In genomic region chr19:4375164-4375619, GRCh38 we compare ENCODE assay signal across 8 cellular contexts. TPM values are rescaled to one million over a fixed set of nuclear protein-coding genes. Genes with fewer than 3 reads are reported as not detected.
A peak's percentile ranks its signal among the peaks of the same experiment; 100 is the strongest.
DNase-seq lines count a peak whose midpoint lies in the region; ATAC-seq, FAIRE-seq and TF ChIP-seq lines count a peak whose summit lies in the region.

No MANE protein-coding gene starts in this region.

- peaks cover 2% of the 10 kb centered on the region; the same call in 1 of the 2 replicates for H4K20me1 ChIP-seq in HepG2 (ENCODE audit: insufficient read depth, low read length)

- peaks cover 42% of the 10 kb centered on the region for H3K4me1 ChIP-seq in HepG2 (ENCODE audit: insufficient read depth, low read length)

- CTCF ChIA-PET in HepG2 (lab: Yijun Ruan, JAX; ENCODE audit: low intra/inter-chr PET ratio, low total read pairs), result interaction anchor here (3.1 kb wide), 1 partner anchor 26 kb away, joined by 27 read pairs; the partner anchor contains the start of genes CHAF1A and SH3GL1
- CTCF ChIA-PET in activated CD8-positive, alpha-beta memory T cell treated with anti-CD3 and anti-CD28 coated beads, Interleukin-2, amount 10 ng/mL, durations not matched to agents 7 days and 5 days (lab: Charles Lee), result interaction anchor here (0.9 to 7.2 kb wide), 4 partner anchors 24 to 32 kb away, joined by 3 to 27 read pairs (median 4); partner anchors contain the start of genes CHAF1A, MPND and SH3GL1

- TF ChIP-seq POLR2A in HepG2 (IDR thresholded peaks at IDR 0.05; ENCODE audit: insufficient read depth in 1 of 2, low read depth in 2 of 2, low read length in 2 of 2), result no peak

- H3K27ac ChIP-seq in angular gyrus (ENCODE audit: low read depth, low read length) (peak overlapping the region; percentile 84), HepG2 (ENCODE audit: extremely low read length, insufficient read depth, low read length) (peak overlapping the region; percentile 84)

- TF ChIP-seq CTCF in HepG2 (CRISPR knock-in tag; IDR thresholded peaks at IDR 0.05), result no peak
- no peak for TF ChIP-seq CTCF in type B pancreatic cell (conservative IDR thresholded peaks at IDR 0.05)

- peaks cover 6% of the 10 kb centered on the region for H3K36me3 Mint-ChIP-seq in activated CD4-positive, alpha-beta T cell treated with anti-CD3 and anti-CD28 coated beads, Interleukin-2, amount 10 ng/mL, durations not matched to agents 24 days and 14 days (ENCODE audit: low read depth)
- H3K36me3 Mint-ChIP-seq in type B pancreatic cell, result peaks cover 3% of the 10 kb centered on the region
- H3K36me3 Mint-ChIP-seq in activated CD8-positive, alpha-beta memory T cell treated with anti-CD3 and anti-CD28 coated beads, Interleukin-2, amount 10 ng/mL, durations not matched to agents 7 days and 5 days, result peaks cover 4% of the 10 kb centered on the region

- POLR2A ChIA-PET in HepG2 (lab: Yijun Ruan, JAX), result interaction anchor here (0.9 to 4.8 kb wide), 17 partner anchors 10 to 128 kb away, joined by 3 to 64 read pairs (median 7); partner anchors contain the start of genes CHAF1A, HDGFL2, MPND and YJU2

- H3K9ac ChIP-seq in HepG2 (ENCODE audit: insufficient read depth, low read depth, low read length), result peak overlapping the region; percentile 74

- H3K4me2 ChIP-seq in HepG2 (ENCODE audit: low read depth, low read length), result peak overlapping the region; percentile 64

- FAIRE-seq in HepG2 (lab: Jason Lieb, UNC) (peak; percentile 8), GM19239 (lab: Jason Lieb, UNC) (no peak)

- no peak for DNase-seq in activated CD4-positive, alpha-beta T cell treated with anti-CD3 and anti-CD28 coated beads, Interleukin-2, amount 10 ng/mL, durations not matched to agents 24 days and 14 days
- no peak for DNase-seq in activated CD4-positive, alpha-beta T cell treated with anti-CD3 and anti-CD28 coated beads for 48 hours
- DNase-seq in HepG2 (ENCODE audit: low spot score), result peak; percentile 75
- DNase-seq in type B pancreatic cell (ENCODE audit: extremely low spot score, unreplicated experiment), result no peak
- DNase-seq in activated CD8-positive, alpha-beta memory T cell treated with anti-CD3 and anti-CD28 coated beads, Interleukin-2, amount 10 ng/mL, durations not matched to agents 7 days and 5 days, result no peak
- DNase-seq in 8988T, result no peak
- DNase-seq in GM19239 (ENCODE audit: insufficient read length, low spot score), result no peak

- H2AFZ ChIP-seq in HepG2 (ENCODE audit: low read length), result no peak overlapping the region

- H3K27me3 ChIP-seq in HepG2 (ENCODE audit: control insufficient read depth in 1 of 2, insufficient read depth in 2 of 2, low read length in 2 of 2), result no peaks in the 10 kb centered on the region

- intact Hi-C loops in activated CD4-positive, alpha-beta T cell treated with anti-CD3 and anti-CD28 coated beads, Interleukin-2, amount 10 ng/mL, durations not matched to agents 24 days and 14 days (cut with micrococcal nuclease), result no loop called here
- intact Hi-C loops in HepG2 (cut with micrococcal nuclease; ENCODE audit: unreplicated experiment), result no loop called here

- H3K27me3 Mint-ChIP-seq in activated CD4-positive, alpha-beta T cell treated with anti-CD3 and anti-CD28 coated beads, Interleukin-2, amount 10 ng/mL, durations not matched to agents 24 days and 14 days, result no peaks in the 10 kb centered on the region
- H3K27me3 Mint-ChIP-seq in type B pancreatic cell, result no peaks in the 10 kb centered on the region
- H3K27me3 Mint-ChIP-seq in activated CD8-positive, alpha-beta memory T cell treated with anti-CD3 and anti-CD28 coated beads, Interleukin-2, amount 10 ng/mL, durations not matched to agents 7 days and 5 days, result no peaks in the 10 kb centered on the region

- peaks cover 72% of the 10 kb centered on the region for H3K79me2 ChIP-seq in HepG2 (ENCODE audit: insufficient read depth, low read length)

- peaks cover 52% of the 10 kb centered on the region for H3K4me1 Mint-ChIP-seq in activated CD4-positive, alpha-beta T cell treated with anti-CD3 and anti-CD28 coated beads, Interleukin-2, amount 10 ng/mL, durations not matched to agents 24 days and 14 days
- peaks cover 35% of the 10 kb centered on the region for H3K4me1 Mint-ChIP-seq in type B pancreatic cell (ENCODE audit: unreplicated experiment)
- peaks cover 76% of the 10 kb centered on the region for H3K4me1 Mint-ChIP-seq in activated CD8-positive, alpha-beta memory T cell treated with anti-CD3 and anti-CD28 coated beads, Interleukin-2, amount 10 ng/mL, durations not matched to agents 7 days and 5 days

- no peak for TF ChIP-seq RAD21 in HepG2 (CRISPR knock-in tag; IDR thresholded peaks at IDR 0.05)

- H3K9me3 Mint-ChIP-seq in activated CD4-positive, alpha-beta T cell treated with anti-CD3 and anti-CD28 coated beads, Interleukin-2, amount 10 ng/mL, durations not matched to agents 24 days and 14 days, result no peaks in the 10 kb centered on the region
- H3K9me3 Mint-ChIP-seq in type B pancreatic cell, result no peaks in the 10 kb centered on the region
- no peaks in the 10 kb centered on the region for H3K9me3 Mint-ChIP-seq in activated CD8-positive, alpha-beta memory T cell treated with anti-CD3 and anti-CD28 coated beads, Interleukin-2, amount 10 ng/mL, durations not matched to agents 7 days and 5 days (ENCODE audit: low read depth)

- peaks cover 7 to 26% of the 10 kb centered on the region in 2 experiments; a peak in 4 of 5 replicates for H3K36me3 ChIP-seq in HepG2 (replicated peaks in 1 of 2; ENCODE audit: control insufficient read depth in 1 of 2, insufficient read depth in 2 of 2, low read length in 2 of 2)

- BruUV-seq in HepG2 (replicated peaks; lab: Mats Ljungman, UMichigan), result no TSS peak

- WGBS in HepG2 (ENCODE audit: low lambda C conversion rate), result no CpG with 5 or more reads among the region's 8 CpGs

- in situ Hi-C loops in HepG2 (cut with HindIII; ENCODE audit: extremely low pct_ligation_motif_present, low pct_unique_long_range_greater_than_20kb), result no loop called here

- peak overlapping the region; percentile 58 for H3K27ac Mint-ChIP-seq in activated CD4-positive, alpha-beta T cell treated with anti-CD3 and anti-CD28 coated beads, Interleukin-2, amount 10 ng/mL, durations not matched to agents 24 days and 14 days
- peak overlapping the region; percentile 95 for H3K27ac Mint-ChIP-seq in type B pancreatic cell
- H3K27ac Mint-ChIP-seq in activated CD8-positive, alpha-beta memory T cell treated with anti-CD3 and anti-CD28 coated beads, Interleukin-2, amount 10 ng/mL, durations not matched to agents 7 days and 5 days, result no peak overlapping the region

- no peak overlapping the region for H3K4me3 Mint-ChIP-seq in activated CD4-positive, alpha-beta T cell treated with anti-CD3 and anti-CD28 coated beads, Interleukin-2, amount 10 ng/mL, durations not matched to agents 24 days and 14 days
- peak overlapping the region; percentile 78 for H3K4me3 Mint-ChIP-seq in type B pancreatic cell
- H3K4me3 Mint-ChIP-seq in activated CD8-positive, alpha-beta memory T cell treated with anti-CD3 and anti-CD28 coated beads, Interleukin-2, amount 10 ng/mL, durations not matched to agents 7 days and 5 days, result no peak overlapping the region

- no peaks in the 10 kb centered on the region for H3K9me3 ChIP-seq in HepG2 (ENCODE audit: low read length)

- H3K4me3 ChIP-seq in HepG2 (replicated peaks in 1 of 3; ENCODE audit: insufficient read depth in 1 of 3, low read depth in 2 of 3, low read length in 3 of 3), result peak overlapping the region in 1 of 3 experiments; percentile 53; a peak in 2 of 6 replicates

- TF ChIP-seq EP300 in HepG2 (IDR thresholded peaks at IDR 0.05; ENCODE audit: low read depth in 2 of 2, low read length in 2 of 2), result no peak
- no peak for TF ChIP-seq EP300 in HepG2 (CRISPR knock-in tag; IDR thresholded peaks at IDR 0.05; ENCODE audit: borderline replicate concordance)

- peak; percentile 61 for ATAC-seq in HepG2
- no peak for ATAC-seq in activated CD8-positive, alpha-beta memory T cell treated with anti-CD3 and anti-CD28 coated beads, Interleukin-2, amount 10 ng/mL, durations not matched to agents 7 days and 5 days

RNA-seq across cellular contexts. Expression of gene SH3GL1, which starts 25.2 kb away (rescaled TPM):
- total RNA-seq in activated CD4-positive, alpha-beta T cell treated with anti-CD3 and anti-CD28 coated beads, Interleukin-2, amount 10 ng/mL, durations not matched to agents 24 days and 14 days, result 53.8 and 56.8 TPM in 2 replicates
- total RNA-seq in HepG2 (2016; rRNA removed; fragmentation: Illumina TruSeq; extraction: Trizol) (26.7 and 33.0 TPM in 2 replicates), type B pancreatic cell (ENCODE audit: low replicate concordance) (74.4 and 87.2 TPM in 2 replicates)
- 13.7 and 15.7 TPM in 2 replicates for total RNA-seq in HepG2 (2016; cell fraction: cytosol; rRNA removed; fragmentation: Illumina TruSeq; extraction: Trizol; ENCODE audit: low read depth)
- 24.6 and 34.8 TPM in 2 replicates for total RNA-seq in HepG2 (2016; cell fraction: insoluble cytoplasmic fraction; rRNA removed; fragmentation: Illumina TruSeq; extraction: Trizol)
- 29.5 and 35.2 TPM in 2 replicates for total RNA-seq in HepG2 (2016; cell fraction: membrane; rRNA removed; fragmentation: Illumina TruSeq; extraction: Trizol)
- total RNA-seq in HepG2 (2016; cell fraction: nucleus; rRNA removed; fragmentation: Illumina TruSeq; extraction: Trizol), result 16.4 and 18.3 TPM in 2 replicates
- 45.1 and 52.3 TPM in 2 replicates for polyA plus RNA-seq in HepG2 (2011; rRNA removed)
- 35.9 and 53.9 TPM in 2 replicates for polyA plus RNA-seq in HepG2 (2011; cell fraction: cytosol; rRNA removed)
- 63.6 and 70.8 TPM in 2 replicates for polyA plus RNA-seq in HepG2 (2011; cell fraction: nucleus; rRNA removed)
- 50.6 and 52.1 TPM in 2 replicates for polyA plus RNA-seq in HepG2 (2012)
- polyA plus RNA-seq in HepG2 (2016; cell fraction: cytosol; fragmentation: Illumina TruSeq; extraction: Trizol; ENCODE audit: low read depth), result 29.2 and 32.7 TPM in 2 replicates
- 56.5 and 70.3 TPM in 2 replicates for polyA plus RNA-seq in HepG2 (2016; cell fraction: insoluble cytoplasmic fraction; fragmentation: Illumina TruSeq; extraction: Trizol; ENCODE audit: low read depth)
- 57.9 and 61.3 TPM in 2 replicates for polyA plus RNA-seq in HepG2 (2016; cell fraction: membrane; fragmentation: Illumina TruSeq; extraction: Trizol; ENCODE audit: low read depth)
- 52.2 and 56.7 TPM in 2 replicates for polyA plus RNA-seq in HepG2 (2016; cell fraction: nucleus; fragmentation: Illumina TruSeq; extraction: Trizol; ENCODE audit: insufficient read depth, low read depth)
- 39.3 and 69.8 TPM in 2 replicates for polyA minus RNA-seq in HepG2 (2011; rRNA and poly(A)+ RNA removed; ENCODE audit: low replicate concordance)
- polyA minus RNA-seq in HepG2 (2011; cell fraction: cytosol; rRNA and poly(A)+ RNA removed), result 30.6 and 31.5 TPM in 2 replicates
- 19.3 and 22.8 TPM in 2 replicates for polyA minus RNA-seq in HepG2 (2011; cell fraction: nucleus; rRNA and poly(A)+ RNA removed)
- 10 to 100 TPM; 43.3 to 57.7 TPM for total RNA-seq in activated CD8-positive, alpha-beta memory T cell treated with anti-CD3 and anti-CD28 coated beads, Interleukin-2, amount 10 ng/mL, durations not matched to agents 7 days and 5 days

RNA-seq across cellular contexts. Expression of gene CHAF1A, which starts 27.2 kb away (rescaled TPM):
- total RNA-seq in activated CD4-positive, alpha-beta T cell treated with anti-CD3 and anti-CD28 coated beads, Interleukin-2, amount 10 ng/mL, durations not matched to agents 24 days and 14 days, result 99.4 and 103 TPM in 2 replicates
- total RNA-seq in HepG2 (2016; rRNA removed; fragmentation: Illumina TruSeq; extraction: Trizol), result 27.3 and 34.8 TPM in 2 replicates
- 18.8 and 20.2 TPM in 2 replicates for total RNA-seq in HepG2 (2016; cell fraction: cytosol; rRNA removed; fragmentation: Illumina TruSeq; extraction: Trizol; ENCODE audit: low read depth)
- 19.1 and 34.6 TPM in 2 replicates for total RNA-seq in HepG2 (2016; cell fraction: insoluble cytoplasmic fraction; rRNA removed; fragmentation: Illumina TruSeq; extraction: Trizol)
- total RNA-seq in HepG2 (2016; cell fraction: membrane; rRNA removed; fragmentation: Illumina TruSeq; extraction: Trizol), result 20.4 and 23.9 TPM in 2 replicates
- total RNA-seq in HepG2 (2016; cell fraction: nucleus; rRNA removed; fragmentation: Illumina TruSeq; extraction: Trizol), result 25.6 and 26.6 TPM in 2 replicates
- 11.0 and 13.1 TPM in 2 replicates for polyA plus RNA-seq in HepG2 (2011; rRNA removed)
- polyA plus RNA-seq in HepG2 (2011; cell fraction: cytosol; rRNA removed), result 5.7 and 16.6 TPM in 2 replicates
- 41.7 and 67.3 TPM in 2 replicates for polyA plus RNA-seq in HepG2 (2011; cell fraction: nucleus; rRNA removed)
- 6.8 and 11.8 TPM in 2 replicates for polyA plus RNA-seq in HepG2 (2012)
- 4.9 and 5.2 TPM in 2 replicates for polyA plus RNA-seq in HepG2 (2016; cell fraction: cytosol; fragmentation: Illumina TruSeq; extraction: Trizol; ENCODE audit: low read depth)
- polyA plus RNA-seq in HepG2 (2016; cell fraction: insoluble cytoplasmic fraction; fragmentation: Illumina TruSeq; extraction: Trizol; ENCODE audit: low read depth), result 23.0 and 29.8 TPM in 2 replicates
- 9.0 and 10.1 TPM in 2 replicates for polyA plus RNA-seq in HepG2 (2016; cell fraction: membrane; fragmentation: Illumina TruSeq; extraction: Trizol; ENCODE audit: low read depth)
- polyA plus RNA-seq in HepG2 (2016; cell fraction: nucleus; fragmentation: Illumina TruSeq; extraction: Trizol; ENCODE audit: insufficient read depth, low read depth), result 57.2 and 60.7 TPM in 2 replicates
- 26.8 and 48.0 TPM in 2 replicates for polyA minus RNA-seq in HepG2 (2011; rRNA and poly(A)+ RNA removed; ENCODE audit: low replicate concordance)
- 7.6 and 9.2 TPM in 2 replicates for polyA minus RNA-seq in HepG2 (2011; cell fraction: cytosol; rRNA and poly(A)+ RNA removed)
- 13.2 and 17.5 TPM in 2 replicates for polyA minus RNA-seq in HepG2 (2011; cell fraction: nucleus; rRNA and poly(A)+ RNA removed)
- total RNA-seq in type B pancreatic cell (ENCODE audit: low replicate concordance), result 25.7 and 46.3 TPM in 2 replicates
- 100 to 1,000 TPM; 118 to 126 TPM for total RNA-seq in activated CD8-positive, alpha-beta memory T cell treated with anti-CD3 and anti-CD28 coated beads, Interleukin-2, amount 10 ng/mL, durations not matched to agents 7 days and 5 days

RNA-seq across cellular contexts. Expression of gene MPND, which starts 31.8 kb away (rescaled TPM):
- total RNA-seq in activated CD4-positive, alpha-beta T cell treated with anti-CD3 and anti-CD28 coated beads, Interleukin-2, amount 10 ng/mL, durations not matched to agents 24 days and 14 days, result 20.6 and 21.0 TPM in 2 replicates
- total RNA-seq in HepG2 (2016; rRNA removed; fragmentation: Illumina TruSeq; extraction: Trizol) (12.9 and 15.8 TPM in 2 replicates), type B pancreatic cell (ENCODE audit: low replicate concordance) (43.5 and 43.6 TPM in 2 replicates)
- total RNA-seq in HepG2 (2016; cell fraction: cytosol; rRNA removed; fragmentation: Illumina TruSeq; extraction: Trizol; ENCODE audit: low read depth), result 16.5 and 20.0 TPM in 2 replicates
- total RNA-seq in HepG2 (2016; cell fraction: insoluble cytoplasmic fraction; rRNA removed; fragmentation: Illumina TruSeq; extraction: Trizol), result 13.8 and 14.3 TPM in 2 replicates
- total RNA-seq in HepG2 (2016; cell fraction: membrane; rRNA removed; fragmentation: Illumina TruSeq; extraction: Trizol), result 26.2 and 26.3 TPM in 2 replicates
- 9.0 and 14.0 TPM in 2 replicates for total RNA-seq in HepG2 (2016; cell fraction: nucleus; rRNA removed; fragmentation: Illumina TruSeq; extraction: Trizol)
- polyA plus RNA-seq in HepG2 (2011; rRNA removed), result 10.8 and 12.5 TPM in 2 replicates
- 9.6 and 14.7 TPM in 2 replicates for polyA plus RNA-seq in HepG2 (2011; cell fraction: cytosol; rRNA removed)
- 11.4 TPM in 2 replicates for polyA plus RNA-seq in HepG2 (2011; cell fraction: nucleus; rRNA removed)
- 9.9 and 11.7 TPM in 2 replicates for polyA plus RNA-seq in HepG2 (2012)
- polyA plus RNA-seq in HepG2 (2016; cell fraction: cytosol; fragmentation: Illumina TruSeq; extraction: Trizol; ENCODE audit: low read depth), result 26.1 and 31.1 TPM in 2 replicates
- 16.6 and 21.7 TPM in 2 replicates for polyA plus RNA-seq in HepG2 (2016; cell fraction: insoluble cytoplasmic fraction; fragmentation: Illumina TruSeq; extraction: Trizol; ENCODE audit: low read depth)
- polyA plus RNA-seq in HepG2 (2016; cell fraction: membrane; fragmentation: Illumina TruSeq; extraction: Trizol; ENCODE audit: low read depth), result 33.3 and 33.5 TPM in 2 replicates
- polyA plus RNA-seq in HepG2 (2016; cell fraction: nucleus; fragmentation: Illumina TruSeq; extraction: Trizol; ENCODE audit: insufficient read depth, low read depth), result 16.7 and 20.2 TPM in 2 replicates
- polyA minus RNA-seq in HepG2 (2011; rRNA and poly(A)+ RNA removed; ENCODE audit: low replicate concordance), result 6.7 and 17.0 TPM in 2 replicates
- polyA minus RNA-seq in HepG2 (2011; cell fraction: cytosol; rRNA and poly(A)+ RNA removed), result 7.6 and 9.1 TPM in 2 replicates
- 6.7 and 7.2 TPM in 2 replicates for polyA minus RNA-seq in HepG2 (2011; cell fraction: nucleus; rRNA and poly(A)+ RNA removed)
- 10 to 100 TPM; 24.1 to 25.4 TPM for total RNA-seq in activated CD8-positive, alpha-beta memory T cell treated with anti-CD3 and anti-CD28 coated beads, Interleukin-2, amount 10 ng/mL, durations not matched to agents 7 days and 5 days

RNA-seq across cellular contexts. Expression of gene STAP2, which starts 36.6 kb away (rescaled TPM):
- total RNA-seq in activated CD4-positive, alpha-beta T cell treated with anti-CD3 and anti-CD28 coated beads, Interleukin-2, amount 10 ng/mL, durations not matched to agents 24 days and 14 days, result 14.2 and 16.8 TPM in 2 replicates
- total RNA-seq in HepG2 (2016; rRNA removed; fragmentation: Illumina TruSeq; extraction: Trizol), result 39.0 and 43.1 TPM in 2 replicates
- total RNA-seq in HepG2 (2016; cell fraction: cytosol; rRNA removed; fragmentation: Illumina TruSeq; extraction: Trizol; ENCODE audit: low read depth), result 9.7 and 11.5 TPM in 2 replicates
- total RNA-seq in HepG2 (2016; cell fraction: insoluble cytoplasmic fraction; rRNA removed; fragmentation: Illumina TruSeq; extraction: Trizol), result 42.4 and 43.7 TPM in 2 replicates
- 14.0 and 15.6 TPM in 2 replicates for total RNA-seq in HepG2 (2016; cell fraction: membrane; rRNA removed; fragmentation: Illumina TruSeq; extraction: Trizol)
- 14.8 and 19.2 TPM in 2 replicates for total RNA-seq in HepG2 (2016; cell fraction: nucleus; rRNA removed; fragmentation: Illumina TruSeq; extraction: Trizol)
- 43.7 and 56.0 TPM in 2 replicates for polyA plus RNA-seq in HepG2 (2011; rRNA removed)
- 51.4 and 52.1 TPM in 2 replicates for polyA plus RNA-seq in HepG2 (2011; cell fraction: cytosol; rRNA removed)
- 86.7 and 88.3 TPM in 2 replicates for polyA plus RNA-seq in HepG2 (2011; cell fraction: nucleus; rRNA removed)
- 23.6 and 28.4 TPM in 2 replicates for polyA plus RNA-seq in HepG2 (2012)
- polyA plus RNA-seq in HepG2 (2016; cell fraction: cytosol; fragmentation: Illumina TruSeq; extraction: Trizol; ENCODE audit: low read depth), result 9.7 and 10.2 TPM in 2 replicates
- 40.0 and 44.1 TPM in 2 replicates for polyA plus RNA-seq in HepG2 (2016; cell fraction: insoluble cytoplasmic fraction; fragmentation: Illumina TruSeq; extraction: Trizol; ENCODE audit: low read depth)
- polyA plus RNA-seq in HepG2 (2016; cell fraction: membrane; fragmentation: Illumina TruSeq; extraction: Trizol; ENCODE audit: low read depth), result 14.2 and 14.5 TPM in 2 replicates
- 43.0 and 48.7 TPM in 2 replicates for polyA plus RNA-seq in HepG2 (2016; cell fraction: nucleus; fragmentation: Illumina TruSeq; extraction: Trizol; ENCODE audit: insufficient read depth, low read depth)
- polyA minus RNA-seq in HepG2 (2011; rRNA and poly(A)+ RNA removed; ENCODE audit: low replicate concordance), result 0.07 and 31.4 TPM in 2 replicates
- 15.3 and 25.5 TPM in 2 replicates for polyA minus RNA-seq in HepG2 (2011; cell fraction: cytosol; rRNA and poly(A)+ RNA removed)
- polyA minus RNA-seq in HepG2 (2011; cell fraction: nucleus; rRNA and poly(A)+ RNA removed), result 6.3 and 10.3 TPM in 2 replicates
- 42.5 and 96.9 TPM in 2 replicates for total RNA-seq in type B pancreatic cell (ENCODE audit: low replicate concordance)
- 1 to 10 TPM; 8.8 to 9.6 TPM for total RNA-seq in activated CD8-positive, alpha-beta memory T cell treated with anti-CD3 and anti-CD28 coated beads, Interleukin-2, amount 10 ng/mL, durations not matched to agents 7 days and 5 days
